ENCODE assay signal across 10 cellular contexts in the genomic region with DNA sequence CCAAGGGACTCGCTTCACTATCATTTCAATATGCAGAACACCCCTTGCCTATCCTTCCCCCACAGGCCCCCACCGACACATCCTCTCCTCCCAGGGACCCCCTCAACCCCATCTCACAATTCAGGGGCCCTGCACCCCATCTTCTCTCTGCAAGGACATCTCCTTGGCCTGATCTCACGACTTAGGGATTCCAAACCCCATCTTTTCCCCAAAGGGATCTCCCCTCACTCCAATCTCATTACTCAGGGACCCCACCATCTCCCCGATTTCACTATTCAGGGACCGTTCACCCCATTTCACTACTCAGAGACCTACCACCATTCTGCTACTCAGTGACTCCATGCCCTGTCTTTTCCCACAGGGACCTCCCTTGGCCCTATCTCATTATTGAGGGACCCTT. TPM values are rescaled to one million over a fixed set of nuclear protein-coding genes. Genes with fewer than 3 reads are reported as not detected.
DNase-seq lines count a peak whose midpoint lies in the region; TF ChIP-seq lines count a peak whose summit lies in the region.
"Had no signal": no experiment of that assay in that cellular context is flagged by ENCODE, and none has a peak within 500 bp of the region (broad histone marks: within the 10 kb centered on the region; RNA-seq: fewer than 3 reads in every experiment).

No MANE protein-coding gene starts in this region.

- H3K4me1 ChIP-seq in ES-I3 (ENCODE audit: insufficient read depth, low read length) (no peaks in the 10 kb centered on the region), esophagus (ENCODE audit: control insufficient read depth in 2 of 2, insufficient read depth in 2 of 2, low read length in 1 of 2) (peaks cover 5 to 12% of the 10 kb centered on the region in 2 donors), trophoblast cell (ENCODE audit: control insufficient read depth in 1 of 2, insufficient read depth in 2 of 2, low read length in 2 of 2) (peaks cover 8 to 10% of the 10 kb centered on the region in 2 experiments)

- POLR2A ChIA-PET in RWPE1 (lab: Yijun Ruan, JAX; ENCODE audit: low non-redundant PET): no interaction called here

- no peaks in the 10 kb centered on the region for H3K9me3 ChIP-seq in ES-I3 (ENCODE audit: control insufficient read depth, insufficient read depth, low read length)
- H3K9me3 ChIP-seq in esophagus (ENCODE audit: control insufficient read depth in 2 of 2, insufficient read depth in 1 of 2, low read depth in 1 of 2, low read length in 1 of 2): no peaks in the 10 kb centered on the region
- no peaks in the 10 kb centered on the region for H3K9me3 ChIP-seq in trophoblast cell (ENCODE audit: insufficient read depth, low read depth, low read length)

- H3K79me2 ChIP-seq in trophoblast cell (ENCODE audit: control insufficient read depth, insufficient read depth, low read length, poor library complexity): peaks cover 16% of the 10 kb centered on the region

- H2AK5ac ChIP-seq in trophoblast cell (ENCODE audit: low read length): peak overlapping the region; percentile 30

- H4K91ac ChIP-seq in trophoblast cell (ENCODE audit: low read depth, low read length): no peak overlapping the region

- H4K12ac ChIP-seq in trophoblast cell (ENCODE audit: low read depth, low read length): peak overlapping the region; percentile 5

- CTCF ChIA-PET in RWPE1 (lab: Yijun Ruan, JAX): no interaction called here

- H2BK120ac ChIP-seq in trophoblast cell (ENCODE audit: insufficient read depth, low read length, poor library complexity): no peak overlapping the region

- H3K9ac ChIP-seq in ES-I3 (ENCODE audit: low read depth, low read length): peak overlapping the region; percentile 76
- H3K9ac ChIP-seq in trophoblast cell (ENCODE audit: low read length): peak overlapping the region; percentile 90

- DNase-seq in RWPE1 (ENCODE audit: low spot score): no peak
- DNase-seq in trophoblast cell: no peak
- no peak for DNase-seq in GM19238 (ENCODE audit: insufficient read length, low spot score)
- no peak for DNase-seq in GM20000 (ENCODE audit: low spot score)
- DNase-seq in NCI-H2081 (lab: John Stamatoyannopoulos, UW): no peak
- DNase-seq in AML-193 (lab: John Stamatoyannopoulos, UW): no peak
- DNase-seq: OCI-M1 had no signal

- peak overlapping the region; percentile 99 for H3K4ac ChIP-seq in trophoblast cell (ENCODE audit: low read depth, low read length)

- H3K4me3 ChIP-seq in esophagus (ENCODE audit: low read depth in 1 of 2, low read length in 2 of 2) (peak overlapping the region; percentile 96 to 98), trophoblast cell (ENCODE audit: low read depth, low read length) (no peak overlapping the region)

- peak overlapping the region; percentile 77 for H3K27ac ChIP-seq in RWPE1
- no peak overlapping the region for H3K27ac ChIP-seq in esophagus (ENCODE audit: low read depth in 2 of 2, low read length in 1 of 2)
- no peak overlapping the region for H3K27ac ChIP-seq in trophoblast cell (ENCODE audit: low read depth, low read length)
- H3K27ac ChIP-seq: epithelial cell of prostate had no signal

- peak overlapping the region; percentile 25 for H2AFZ ChIP-seq in trophoblast cell (ENCODE audit: insufficient read depth, low read length, poor library complexity)

- peak overlapping the region; percentile 21 for H3K14ac ChIP-seq in trophoblast cell (ENCODE audit: low read length)

- peak overlapping the region; percentile 94 for H3K4me2 ChIP-seq in trophoblast cell (ENCODE audit: low read length)

- no peak overlapping the region for H4K8ac ChIP-seq in trophoblast cell (ENCODE audit: low read depth, low read length)

- no peaks in the 10 kb centered on the region for H3K27me3 ChIP-seq in esophagus (ENCODE audit: control insufficient read depth in 1 of 2, insufficient read depth in 2 of 2, low read length in 2 of 2)
- H3K27me3 ChIP-seq in trophoblast cell (ENCODE audit: insufficient read depth, low read length): no peaks in the 10 kb centered on the region

- H3K36me3 ChIP-seq in ES-I3 (ENCODE audit: insufficient read depth, low read length): peaks cover 3% of the 10 kb centered on the region; the same call in 1 of the 2 replicates
- peaks cover 0 to 5% of the 10 kb centered on the region in 2 donors for H3K36me3 ChIP-seq in esophagus (ENCODE audit: control insufficient read depth in 2 of 2, insufficient read depth in 2 of 2, low read length in 1 of 2)
- peaks cover 16 to 18% of the 10 kb centered on the region in 2 experiments for H3K36me3 ChIP-seq in trophoblast cell (ENCODE audit: control insufficient read depth in 1 of 2, insufficient read depth in 2 of 2, low read length in 2 of 2)

- WGBS in esophagus, 2 donors: 60 to 62% methylated on average over 5 of the region's 5 CpGs
- no CpG with 5 or more reads among the region's 5 CpGs for whole genome bisulfite sequencing in trophoblast cell (ENCODE audit: extremely low coverage, insufficient coverage, insufficient read length)

- TF ChIP-seq CTCF in RWPE1 (conservative IDR thresholded peaks at IDR 0.05; ENCODE audit: low read depth) (no peak), GM20000 (IDR thresholded peaks at IDR 0.05; ENCODE audit: extremely low read depth, missing control alignments) (no peak)

- peak overlapping the region; percentile 99 for H3K23ac ChIP-seq in trophoblast cell (ENCODE audit: low read length)

- peaks cover 8% of the 10 kb centered on the region for H3K79me1 ChIP-seq in trophoblast cell (ENCODE audit: low read length)

- H2BK12ac ChIP-seq in trophoblast cell (ENCODE audit: low read length): no peak overlapping the region

- peak overlapping the region; percentile 12 for H2BK5ac ChIP-seq in trophoblast cell (ENCODE audit: low read depth, low read length, poor library complexity)

- peak overlapping the region; percentile 0 for H3K18ac ChIP-seq in trophoblast cell (ENCODE audit: low read length)

RNA-seq across cellular contexts. Expression of a gene that starts 1.4 kb away (rescaled TPM):
- polyA plus RNA-seq in esophagus: 100 to 1,000 TPM; 120 to 127 TPM
- 150 and 155 TPM in 2 replicates for polyA plus RNA-seq in trophoblast cell (2013)

RNA-seq across cellular contexts. Expression of a gene that starts 31.0 kb away (rescaled TPM):
- not detected for polyA plus RNA-seq in esophagus
- polyA plus RNA-seq in trophoblast cell (2013): 0.28 and 0.33 TPM in 2 replicates

RNA-seq across cellular contexts. Expression of a gene that starts 55.8 kb away (rescaled TPM):
- 10 to 100 TPM; 22.4 to 29.7 TPM for polyA plus RNA-seq in esophagus
- polyA plus RNA-seq in trophoblast cell (2013): 33.3 and 34.5 TPM in 2 replicates

RNA-seq across cellular contexts. Expression of a gene that starts 59.9 kb away (rescaled TPM):
- 10 to 100 TPM; 16.9 to 22.0 TPM for polyA plus RNA-seq in esophagus
- polyA plus RNA-seq in trophoblast cell (2013): 16.3 and 18.5 TPM in 2 replicates
